19 cellular contexts compared by ENCODE assay signal in the genomic region with DNA sequence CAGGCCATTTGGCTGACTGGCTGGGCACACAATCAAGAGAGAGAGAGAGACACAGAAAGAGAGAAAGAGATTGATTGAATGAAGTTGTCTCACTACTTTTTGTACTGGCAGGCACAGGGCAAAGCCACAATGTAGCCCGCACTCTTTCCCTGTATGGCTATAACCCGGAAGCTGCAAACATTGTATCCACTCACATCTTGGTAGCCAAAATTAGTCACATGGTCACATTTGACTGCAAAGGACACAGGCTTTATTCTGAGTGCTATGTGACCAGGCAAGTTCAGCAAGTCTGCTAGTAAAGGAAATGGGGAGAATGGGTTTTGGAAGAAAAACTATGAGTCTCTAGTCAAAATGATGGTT. TPM values are rescaled to one million over a fixed set of nuclear protein-coding genes. Genes with fewer than 3 reads are reported as not detected.
DNase-seq lines count a peak whose midpoint lies in the region; ATAC-seq and TF ChIP-seq lines count a peak whose summit lies in the region.
"Had no signal": no experiment of that assay in that cellular context is flagged by ENCODE, and none has a peak within 500 bp of the region (broad histone marks: within the 10 kb centered on the region; RNA-seq: fewer than 3 reads in every experiment).

No MANE protein-coding gene starts in this region.

- no peak for ATAC-seq in activated T-cell treated with anti-CD3 and anti-CD28 coated beads, Interleukin-2, amount 50 U/mL, for 4 hours
- ATAC-seq: activated CD4-positive, CD25-positive, alpha-beta regulatory T cell treated with anti-CD3 and anti-CD28 coated beads, Interleukin-2, amount 50 U/mL, for 24 hours; T-cell had no signal

- peak overlapping the region; percentile 56 for H4K91ac ChIP-seq in trophoblast cell (ENCODE audit: low read depth, low read length)

- DNase-seq in G401 (ENCODE audit: low spot score) (peak; percentile 63), hepatocyte (ENCODE audit: low spot score) (no peak), trophoblast cell (peak; percentile 32 to 77), uterus (no peak), ovary (no peak), osteocyte (ENCODE audit: extremely low spot score, unreplicated experiment) (no peak)
- DNase-seq in activated T-cell treated with anti-CD3 and anti-CD28 coated beads, Interleukin-2, amount 50 U/mL, for 4 hours: no peak
- DNase-seq: activated naive CD4-positive, alpha-beta T cell treated with anti-CD3 and anti-CD28 coated beads for 36 hours; brain microvascular endothelial cell; effector memory CD4-positive, alpha-beta T cell; foreskin melanocyte; GF-D8; NCI-H524; posterior cingulate gyrus; T-cell had no signal

- H3K36me3 Mint-ChIP-seq in brain (no peaks in the 10 kb centered on the region), osteocyte (ENCODE audit: unreplicated experiment) (no peaks in the 10 kb centered on the region)
- no peaks in the 10 kb centered on the region for H3K36me3 Mint-ChIP-seq in activated T-cell treated with anti-CD3 and anti-CD28 coated beads, Interleukin-2, amount 50 U/mL, for 4 hours (ENCODE audit: insufficient read depth)
- H3K36me3 Mint-ChIP-seq: T-cell had no signal

- H3K36me3 ChIP-seq in hepatocyte (replicated peaks; ENCODE audit: insufficient read depth, low read depth) (no peaks in the 10 kb centered on the region), trophoblast cell (ENCODE audit: control insufficient read depth in 1 of 2, insufficient read depth in 2 of 2, low read length in 2 of 2) (no peaks in the 10 kb centered on the region), uterus (no peaks in the 10 kb centered on the region), ovary (no peaks in the 10 kb centered on the region)
- H3K36me3 ChIP-seq: brain microvascular endothelial cell, Peyer's patch had no signal

- H2BK5ac ChIP-seq in trophoblast cell (ENCODE audit: low read depth, low read length, poor library complexity): peak overlapping the region; percentile 16

- H4K8ac ChIP-seq in trophoblast cell (ENCODE audit: low read depth, low read length): no peak overlapping the region

- no peak overlapping the region for H3K9ac ChIP-seq in trophoblast cell (ENCODE audit: low read length)

- H3K27ac Mint-ChIP-seq in brain (peak overlapping the region in 3 of 5 experiments; percentile 33 to 85 (median 76)), osteocyte (ENCODE audit: unreplicated experiment) (no peak overlapping the region)
- H3K27ac Mint-ChIP-seq: activated naive CD4-positive, alpha-beta T cell treated with anti-CD3 and anti-CD28 coated beads for 36 hours; T-cell had no signal

- in situ Hi-C loops in G401 (cut with HindIII; ENCODE audit: low sequenced_read_pairs): no loop called here

- H3K9me3 ChIP-seq in hepatocyte (ENCODE audit: low read depth): no peaks in the 10 kb centered on the region
- H3K9me3 ChIP-seq in trophoblast cell (ENCODE audit: insufficient read depth, low read depth, low read length): no peaks in the 10 kb centered on the region
- no peaks in the 10 kb centered on the region for H3K9me3 ChIP-seq in uterus
- no peaks in the 10 kb centered on the region for H3K9me3 ChIP-seq in ovary
- H3K9me3 ChIP-seq: Peyer's patch had no signal

- no peak overlapping the region for H3K23ac ChIP-seq in trophoblast cell (ENCODE audit: low read length)

- no peak overlapping the region for H2AK5ac ChIP-seq in trophoblast cell (ENCODE audit: low read length)

- TF ChIP-seq EP300 in ovary (IDR thresholded peaks at IDR 0.05): no peak

- no peaks in the 10 kb centered on the region for H4K20me1 ChIP-seq in hepatocyte (ENCODE audit: insufficient read depth, poor library complexity, severe bottlenecking)

- no peak for TF ChIP-seq POLR2A in uterus (IDR thresholded peaks at IDR 0.05)
- no peak for TF ChIP-seq POLR2A in ovary (IDR thresholded peaks at IDR 0.05)

- intact Hi-C loops in uterus (cut with DNase I; ENCODE audit: low total_unique reads): no loop called here
- intact Hi-C loops in ovary (cut with DNase I): no loop called here

- peaks cover 0 to 3% (median 0%) of the 10 kb centered on the region in 5 experiments for H3K9me3 Mint-ChIP-seq in brain
- H3K9me3 Mint-ChIP-seq in activated T-cell treated with anti-CD3 and anti-CD28 coated beads, Interleukin-2, amount 50 U/mL, for 4 hours: no peaks in the 10 kb centered on the region
- H3K9me3 Mint-ChIP-seq in osteocyte (ENCODE audit: unreplicated experiment): no peaks in the 10 kb centered on the region
- H3K9me3 Mint-ChIP-seq: activated naive CD4-positive, alpha-beta T cell treated with anti-CD3 and anti-CD28 coated beads for 36 hours; T-cell had no signal

- no peak overlapping the region for H2BK120ac ChIP-seq in trophoblast cell (ENCODE audit: insufficient read depth, low read length, poor library complexity)

- H3K4me2 ChIP-seq in hepatocyte (no peak overlapping the region), trophoblast cell (ENCODE audit: low read length) (no peak overlapping the region)

- no peak overlapping the region for H4K12ac ChIP-seq in trophoblast cell (ENCODE audit: low read depth, low read length)

- H3K79me1 ChIP-seq in trophoblast cell (ENCODE audit: low read length): peaks cover 7% of the 10 kb centered on the region

- no peak overlapping the region for H3K4ac ChIP-seq in trophoblast cell (ENCODE audit: low read depth, low read length)

- H2AFZ ChIP-seq in hepatocyte (no peak overlapping the region), trophoblast cell (ENCODE audit: insufficient read depth, low read length, poor library complexity) (peak overlapping the region; percentile 39)

- H3K4me1 ChIP-seq in hepatocyte (ENCODE audit: insufficient read depth) (peaks cover 25% of the 10 kb centered on the region), trophoblast cell (ENCODE audit: control insufficient read depth in 1 of 2, insufficient read depth in 2 of 2, low read length in 2 of 2) (peaks cover 12 to 28% of the 10 kb centered on the region in 2 experiments), uterus (no peaks in the 10 kb centered on the region), ovary (ENCODE audit: insufficient read depth) (peaks cover 5% of the 10 kb centered on the region)
- H3K4me1 ChIP-seq: Peyer's patch had no signal

- H3K27me3 Mint-ChIP-seq in brain (no peaks in the 10 kb centered on the region), osteocyte (ENCODE audit: unreplicated experiment) (no peaks in the 10 kb centered on the region)
- H3K27me3 Mint-ChIP-seq in activated T-cell treated with anti-CD3 and anti-CD28 coated beads, Interleukin-2, amount 50 U/mL, for 4 hours (ENCODE audit: low read depth): no peaks in the 10 kb centered on the region
- H3K27me3 Mint-ChIP-seq: T-cell had no signal

- H3K9me2 ChIP-seq in hepatocyte (replicated peaks; ENCODE audit: insufficient read depth): no peaks in the 10 kb centered on the region

- H3K18ac ChIP-seq in trophoblast cell (ENCODE audit: low read length): no peak overlapping the region

- no peak for TF ChIP-seq CTCF in brain (conservative IDR thresholded peaks at IDR 0.05)
- no peak for TF ChIP-seq CTCF in hepatocyte (IDR thresholded peaks at IDR 0.05; ENCODE audit: poor library complexity)
- TF ChIP-seq CTCF in uterus (IDR thresholded peaks at IDR 0.05): no peak
- no peak for TF ChIP-seq CTCF in ovary (IDR thresholded peaks at IDR 0.05)
- TF ChIP-seq CTCF in osteocyte (IDR thresholded peaks at IDR 0.05): no peak

- H2BK12ac ChIP-seq in trophoblast cell (ENCODE audit: low read length): no peak overlapping the region

- H3K4me3 Mint-ChIP-seq in brain (no peak overlapping the region), osteocyte (ENCODE audit: unreplicated experiment) (no peak overlapping the region)
- no peak overlapping the region for H3K4me3 Mint-ChIP-seq in activated T-cell treated with anti-CD3 and anti-CD28 coated beads, Interleukin-2, amount 50 U/mL, for 4 hours
- H3K4me3 Mint-ChIP-seq: activated naive CD4-positive, alpha-beta T cell treated with anti-CD3 and anti-CD28 coated beads for 36 hours; T-cell had no signal

- H3K14ac ChIP-seq in trophoblast cell (ENCODE audit: low read length): no peak overlapping the region

- H3K79me2 ChIP-seq in hepatocyte: no peaks in the 10 kb centered on the region
- no peaks in the 10 kb centered on the region for H3K79me2 ChIP-seq in trophoblast cell (ENCODE audit: control insufficient read depth, insufficient read depth, low read length, poor library complexity)

- H3K4me1 Mint-ChIP-seq in brain (peaks cover 50% of the 10 kb centered on the region), osteocyte (ENCODE audit: unreplicated experiment) (peaks cover 47% of the 10 kb centered on the region)
- no peaks in the 10 kb centered on the region for H3K4me1 Mint-ChIP-seq in activated T-cell treated with anti-CD3 and anti-CD28 coated beads, Interleukin-2, amount 50 U/mL, for 4 hours (ENCODE audit: low read depth)

- WGBS in hepatocyte (ENCODE audit: low lambda C conversion rate, missing lambda C conversion rate): 93% methylated on average over 2 of the region's 2 CpGs
- WGBS in trophoblast cell (ENCODE audit: extremely low coverage, insufficient coverage, insufficient read length): no CpG with 5 or more reads among the region's 2 CpGs
- WGBS in ovary, 3 donors: 84 to 88% (median 86%) methylated on average over 2 of the region's 2 CpGs

- H3K27ac ChIP-seq in hepatocyte (peak overlapping the region; percentile 62), trophoblast cell (ENCODE audit: low read depth, low read length) (peak overlapping the region; percentile 32), uterus (no peak overlapping the region), ovary (no peak overlapping the region)
- H3K27ac ChIP-seq: brain microvascular endothelial cell, HL-60, Peyer's patch had no signal

- H3K27me3 ChIP-seq in hepatocyte: no peaks in the 10 kb centered on the region
- H3K27me3 ChIP-seq in trophoblast cell (ENCODE audit: insufficient read depth, low read length): no peaks in the 10 kb centered on the region
- no peaks in the 10 kb centered on the region for H3K27me3 ChIP-seq in uterus
- no peaks in the 10 kb centered on the region for H3K27me3 ChIP-seq in ovary
- H3K27me3 ChIP-seq: brain microvascular endothelial cell, Peyer's patch had no signal

- H3K4me3 ChIP-seq in hepatocyte (no peak overlapping the region), trophoblast cell (ENCODE audit: low read depth, low read length) (no peak overlapping the region), uterus (no peak overlapping the region), ovary (no peak overlapping the region)
- H3K4me3 ChIP-seq: Peyer's patch had no signal

RNA-seq across cellular contexts. Expression of gene GLCE, which starts 31.4 kb away (rescaled TPM):
- 6.8 and 11.2 TPM in 2 replicates for total RNA-seq in G401 (2014; rRNA removed; shearing (Covaris generic))
- polyA plus RNA-seq in brain (ENCODE audit: insufficient read depth, low read depth, low replicate concordance) (6.0 TPM), hepatocyte (12.1 and 14.4 TPM in 2 replicates), ovary (10 to 100 TPM; 13.0 to 15.6 TPM)
- total RNA-seq in hepatocyte (36.8 and 37.9 TPM in 2 replicates), uterus (10 to 100 TPM in 3 of 4 donors, 1 to 10 TPM in 1; 3.1 to 46.0 (median 14.7) TPM), ovary (10 to 100 TPM; 12.2 to 23.2 (median 17.5) TPM), osteocyte (19.5 and 19.9 TPM in 2 replicates)
- polyA plus RNA-seq in trophoblast cell (2013): 15.8 and 16.5 TPM in 2 replicates
- total RNA-seq in activated T-cell treated with anti-CD3 and anti-CD28 coated beads, Interleukin-2, amount 50 U/mL, for 4 hours: 1 to 10 TPM; 3.8 to 5.4 (median 4.8) TPM

Comparison
In these comparisons a context has a peak if more than half of its experiments do, and no peak if none do; other contexts are left out.
1. DNase-seq: peak in G401 (single experiment) and trophoblast cell (2 of 2); none in hepatocyte (single experiment), activated T-cell treated with anti-CD3 and anti-CD28 coated beads, Interleukin-2, amount 50 U/mL, for 4 hours (single experiment), uterus (0 of 2), ovary (0 of 5) and osteocyte (single experiment).
2. H3K27ac ChIP-seq: peak in hepatocyte (single experiment) and trophoblast cell (single experiment); none in uterus (0 of 2) and ovary (0 of 2).